Comparison of ENCODE assay signal across 8 cellular contexts in genomic region chr12:95003921-95004272, GRCh38. TPM values are rescaled to one million over a fixed set of nuclear protein-coding genes. Genes with fewer than 3 reads are reported as not detected.
A peak's percentile ranks its signal among the peaks of the same experiment; 100 is the strongest.
DNase-seq lines count a peak whose midpoint lies in the region; ATAC-seq and TF ChIP-seq lines count a peak whose summit lies in the region.

No MANE protein-coding gene starts in this region.

- H3K79me2 ChIP-seq in ACC112 (ENCODE audit: control insufficient read depth, insufficient read depth, low read length, unreplicated experiment), result peaks cover 26% of the 10 kb centered on the region

- H3K4me1 ChIP-seq in ACC112 (ENCODE audit: control insufficient read depth, insufficient read depth, low read length, unreplicated experiment) (peaks cover 8% of the 10 kb centered on the region), lower lobe of right lung (peaks cover 41% of the 10 kb centered on the region), aorta (ENCODE audit: control insufficient read depth in 1 of 2, insufficient read depth in 2 of 2, low read length in 2 of 2) (no peaks in the 10 kb centered on the region)

- intact Hi-C loops in lower lobe of right lung (cut with DNase I), result no loop called here
- intact Hi-C loops in aorta (cut with DNase I), result no loop called here

- H3K27me3 ChIP-seq in ACC112 (ENCODE audit: insufficient read depth, low read length) (no peaks in the 10 kb centered on the region), lower lobe of right lung (ENCODE audit: low read depth) (no peaks in the 10 kb centered on the region), aorta (ENCODE audit: control insufficient read depth in 1 of 2, insufficient read depth in 2 of 2, low read length in 1 of 2) (no peaks in the 10 kb centered on the region)

- H3K4me3 ChIP-seq in ACC112 (ENCODE audit: low read depth, low read length), result peak overlapping the region; percentile 89
- H3K4me3 ChIP-seq in astrocyte of the spinal cord (ENCODE audit: low read depth, low read length), result peak overlapping the region; percentile 78
- peak overlapping the region; percentile 84 for H3K4me3 ChIP-seq in lower lobe of right lung
- H3K4me3 ChIP-seq in aorta (ENCODE audit: low read length in 2 of 2), result no peak overlapping the region

- H2AFZ ChIP-seq in ACC112 (ENCODE audit: low read length, unreplicated experiment), result peak overlapping the region; percentile 19

- 67 to 69% methylated on average over 15 of the region's 15 CpGs for WGBS in aorta, 2 donors

- ATAC-seq in HG02678 (IDR thresholded peaks at IDR 0.05; ENCODE audit: unreplicated experiment) (peak; percentile 4), lower lobe of right lung (peak; percentile 3 to 20), aorta (ENCODE audit: low FRiP score) (peak; percentile 4), HG02763 (IDR thresholded peaks at IDR 0.05; ENCODE audit: unreplicated experiment) (no peak)

- H3K36me3 ChIP-seq in ACC112 (ENCODE audit: insufficient read depth, low read length) (0 out of 2 replicates have a peak, but pooled peaks cover 2% of the 10 kb centered on the region), lower lobe of right lung (peaks cover 13% of the 10 kb centered on the region), aorta (ENCODE audit: control insufficient read depth in 1 of 2, insufficient read depth in 2 of 2, low read length in 1 of 2) (no peaks in the 10 kb centered on the region)

- no peak for DNase-seq in astrocyte of the spinal cord (ENCODE audit: low read depth, low spot score)
- no peak for DNase-seq in lower lobe of right lung
- no peak for DNase-seq in aorta
- no peak for DNase-seq in G401 (ENCODE audit: low spot score)
- no peak for DNase-seq in NCI-H510A treated with DMSO at 0.1 percent for 48 hours (lab: John Stamatoyannopoulos, UW)

- H3K27ac ChIP-seq in ACC112 (ENCODE audit: low read depth, low read length), result peak overlapping the region; percentile 40; the same call in 1 of the 2 replicates
- peak overlapping the region; percentile 88 for H3K27ac ChIP-seq in lower lobe of right lung
- no peak overlapping the region for H3K27ac ChIP-seq in aorta (ENCODE audit: low read depth in 1 of 2, low read length in 2 of 2)

- in situ Hi-C loops in astrocyte of the spinal cord (cut with HindIII; ENCODE audit: low sequenced_read_pairs) (no loop called here), G401 (cut with HindIII; ENCODE audit: low sequenced_read_pairs) (no loop called here)

- peaks cover 15% of the 10 kb centered on the region for H3K9me3 ChIP-seq in lower lobe of right lung
- H3K9me3 ChIP-seq in aorta (ENCODE audit: control insufficient read depth, low read length), result no peaks in the 10 kb centered on the region

- TF ChIP-seq CTCF in astrocyte of the spinal cord (IDR thresholded peaks at IDR 0.05; ENCODE audit: low read depth, low read length), result no peak
- TF ChIP-seq CTCF in lower lobe of right lung (IDR thresholded peaks at IDR 0.05), result no peak

RNA-seq across cellular contexts. Expression of gene NDUFA12, which starts 0.4 kb away (rescaled TPM):
- total RNA-seq in lower lobe of right lung, result 65.0 TPM
- total RNA-seq in aorta, result 10 to 100 TPM; 53.9 to 61.7 TPM
- 100 to 1,000 TPM in 1 of 2 donors, 10 to 100 TPM in 1; 90.1 to 118 TPM for polyA plus RNA-seq in aorta
- 219 and 243 TPM in 2 replicates for total RNA-seq in G401 (2014; rRNA removed; shearing (Covaris generic))

Comparison
In these comparisons a context has a peak if more than half of its experiments do, and no peak if none do; other contexts are left out.
1. H3K27ac ChIP-seq: peak in ACC112 (single experiment) and lower lobe of right lung (single experiment); none in aorta (0 of 2).
2. H3K4me3 ChIP-seq: peak in ACC112 (single experiment), astrocyte of the spinal cord (single experiment) and lower lobe of right lung (single experiment); none in aorta (0 of 2).